Comparison of ENCODE assay signal across 18 cellular contexts in the genomic region with DNA sequence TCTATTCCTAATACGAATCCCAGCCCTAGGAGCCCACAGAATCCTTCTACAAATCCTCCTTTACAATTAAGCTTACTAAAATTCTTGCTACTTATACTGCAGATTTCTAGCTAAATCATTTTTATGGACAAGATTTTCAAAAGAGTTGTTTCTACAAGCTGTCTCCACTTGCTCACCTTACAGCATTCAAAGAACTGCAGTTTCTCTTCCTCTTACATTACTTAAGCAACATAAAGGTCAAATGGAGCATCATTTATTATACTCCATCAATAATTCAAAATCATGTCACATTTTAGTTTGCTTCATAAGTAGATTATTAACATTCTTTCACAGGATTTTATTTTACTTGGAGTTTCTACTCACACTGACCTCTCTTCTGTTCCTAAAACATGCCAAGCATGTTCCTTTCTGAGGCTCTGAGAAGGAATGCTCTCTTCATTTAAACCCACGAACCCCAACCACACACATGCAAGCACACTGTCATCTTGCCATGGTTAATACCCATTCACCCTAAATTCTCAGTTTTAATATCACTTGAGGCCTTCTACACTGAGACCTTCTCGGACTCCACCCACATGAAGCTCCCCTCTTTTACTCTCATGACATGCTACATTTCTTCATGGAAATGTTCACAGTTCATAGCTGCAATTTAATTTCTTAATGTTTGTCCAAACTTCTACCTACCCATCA.
DNase-seq lines count a peak whose midpoint lies in the region; ATAC-seq, FAIRE-seq and TF ChIP-seq lines count a peak whose summit lies in the region.
"Had no signal": no experiment of that assay in that cellular context is flagged by ENCODE, and none has a peak within 500 bp of the region (broad histone marks: within the 10 kb centered on the region; RNA-seq: fewer than 3 reads in every experiment).

No MANE protein-coding gene starts in this region.

- H4K20me1 ChIP-seq in HepG2 (ENCODE audit: insufficient read depth, low read length), result no peaks in the 10 kb centered on the region

- no peak overlapping the region for H3K27ac ChIP-seq in HepG2 (ENCODE audit: extremely low read length, insufficient read depth, low read length)
- H3K27ac ChIP-seq: A549, body of pancreas, dorsolateral prefrontal cortex, parathyroid adenoma, WERI-Rb-1 had no signal

- no peaks in the 10 kb centered on the region for H3K27me3 ChIP-seq in HepG2 (ENCODE audit: control insufficient read depth in 1 of 2, insufficient read depth in 2 of 2, low read length in 2 of 2)
- H3K27me3 ChIP-seq: body of pancreas, dorsolateral prefrontal cortex had no signal

- H3K36me3 ChIP-seq in HepG2 (replicated peaks in 1 of 2; ENCODE audit: control insufficient read depth in 1 of 2, insufficient read depth in 2 of 2, low read length in 2 of 2), result no peaks in the 10 kb centered on the region
- H3K36me3 ChIP-seq: WERI-Rb-1 had no signal

- no peak overlapping the region for H3K4me2 ChIP-seq in HepG2 (ENCODE audit: low read depth, low read length)
- H3K4me2 ChIP-seq: A549 had no signal

- intact Hi-C loops in HepG2 (cut with micrococcal nuclease; ENCODE audit: unreplicated experiment), result no loop called here

- TF ChIP-seq EP300 in HepG2 (IDR thresholded peaks at IDR 0.05; ENCODE audit: low read depth in 2 of 2, low read length in 2 of 2) (no peak), HepG2 (CRISPR knock-in tag; IDR thresholded peaks at IDR 0.05; ENCODE audit: borderline replicate concordance) (no peak)

- no TSS peak for BruUV-seq in HepG2 (replicated peaks; lab: Mats Ljungman, UMichigan)

- FAIRE-seq in HepG2 (lab: Jason Lieb, UNC), result no peak
- FAIRE-seq: A549 had no signal

- no peak for TF ChIP-seq POLR2A in HepG2 (IDR thresholded peaks at IDR 0.05; ENCODE audit: insufficient read depth in 1 of 2, low read depth in 2 of 2, low read length in 2 of 2)

- no peaks in the 10 kb centered on the region for H3K4me1 ChIP-seq in HepG2 (ENCODE audit: insufficient read depth, low read length)
- H3K4me1 ChIP-seq: A549, parathyroid adenoma had no signal

- CTCF ChIA-PET in HepG2 (lab: Yijun Ruan, JAX; ENCODE audit: low intra/inter-chr PET ratio, low total read pairs), result no interaction called here

- TF ChIP-seq CTCF in HepG2 (CRISPR knock-in tag; IDR thresholded peaks at IDR 0.05), result no peak

- H3K9ac ChIP-seq in HepG2 (ENCODE audit: insufficient read depth, low read depth, low read length), result no peak overlapping the region
- H3K9ac ChIP-seq: parathyroid adenoma had no signal

- POLR2A ChIA-PET in HepG2 (lab: Yijun Ruan, JAX), result no interaction called here

- H3K9me3 ChIP-seq in HepG2 (ENCODE audit: low read length), result no peaks in the 10 kb centered on the region
- H3K9me3 ChIP-seq: A549, body of pancreas had no signal

- DNase-seq in activated T-cell treated with anti-CD3 and anti-CD28 coated beads, Interleukin-2, amount 50 U/mL, for 48 hours, result no peak
- DNase-seq in anterior cingulate cortex (lab: John Stamatoyannopoulos, UW) (no peak), HepG2 (ENCODE audit: low spot score) (no peak), RPMI8226 (no peak)
- DNase-seq: activated gamma-delta T cell treated with Interleukin-2 at 50 U/mL for 16 hours; body of pancreas; CD4-positive, alpha-beta memory T cell; dorsolateral prefrontal cortex; KBM-7; NCI-H1105 treated with DMSO at 0.1 percent for 48 hours; PC-3; WERI-Rb-1 had no signal

- H2AFZ ChIP-seq in HepG2 (ENCODE audit: low read length), result no peak overlapping the region
- H2AFZ ChIP-seq: parathyroid adenoma had no signal

- peak; percentile 51 for ATAC-seq in GM18499 (IDR thresholded peaks at IDR 0.05; ENCODE audit: insufficient read depth, unreplicated experiment)
- ATAC-seq in GM19395 (IDR thresholded peaks at IDR 0.05; ENCODE audit: unreplicated experiment), result peak; percentile 68
- ATAC-seq in HG02678 (IDR thresholded peaks at IDR 0.05; ENCODE audit: unreplicated experiment), result peak; percentile 56
- ATAC-seq in HG03342 (IDR thresholded peaks at IDR 0.05; ENCODE audit: unreplicated experiment), result peak; percentile 64
- no peak for ATAC-seq in HepG2
- ATAC-seq: A549, body of pancreas, PC-3 had no signal

- WGBS in HepG2 (ENCODE audit: low lambda C conversion rate), result under 1% methylated on average over 3 of the region's 3 CpGs

- no peak overlapping the region for H3K4me3 ChIP-seq in HepG2 (replicated peaks in 1 of 3; ENCODE audit: insufficient read depth in 1 of 3, low read depth in 2 of 3, low read length in 3 of 3)
- H3K4me3 ChIP-seq: A549, body of pancreas, dorsolateral prefrontal cortex had no signal

- TF ChIP-seq RAD21 in HepG2 (CRISPR knock-in tag; IDR thresholded peaks at IDR 0.05), result no peak

- no peaks in the 10 kb centered on the region for H3K79me2 ChIP-seq in HepG2 (ENCODE audit: insufficient read depth, low read length)
- H3K79me2 ChIP-seq: parathyroid adenoma had no signal

- in situ Hi-C loops in HepG2 (cut with HindIII; ENCODE audit: extremely low pct_ligation_motif_present, low pct_unique_long_range_greater_than_20kb), result no loop called here

TF ChIP-seq in HepG2, 621 proteins besides CTCF, POLR2A, EP300 and RAD21:
- no peak for TF ChIP-seq ZNF496 (CRISPR knock-in tag; IDR thresholded peaks at IDR 0.05; ENCODE audit: insufficient replicate concordance)
- no peak for TF ChIP-seq ZBTB8A (CRISPR knock-in tag; IDR thresholded peaks at IDR 0.05; ENCODE audit: borderline replicate concordance, low read depth)
- TF ChIP-seq ZBTB26 (CRISPR knock-in tag; IDR thresholded peaks at IDR 0.05; ENCODE audit: borderline replicate concordance), result no peak
- TF ChIP-seq SOX6 (IDR thresholded peaks at IDR 0.05), result no peak
- no peak for TF ChIP-seq SOX6 (CRISPR knock-in tag; IDR thresholded peaks at IDR 0.05)
